In the genomic region with DNA sequence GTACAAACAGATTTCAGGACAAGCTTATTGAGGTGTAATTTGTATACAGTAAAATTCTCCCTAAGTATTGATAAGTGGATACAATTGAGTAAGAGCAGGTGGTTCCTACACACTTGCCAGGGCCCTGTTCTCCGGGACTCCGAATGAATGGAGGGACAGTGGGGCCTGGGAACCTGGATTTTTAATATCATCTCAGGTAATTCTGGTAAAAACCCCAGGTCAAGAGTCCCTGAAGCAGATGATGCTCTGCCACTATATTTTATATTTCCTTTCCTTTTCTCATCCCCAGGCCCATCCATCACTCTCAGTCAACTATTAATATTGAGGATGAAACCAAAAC, we compare ENCODE assay signal across 18 cellular contexts.
A peak's percentile ranks its signal among the peaks of the same experiment; 100 is the strongest.
DNase-seq lines count a peak whose midpoint lies in the region; ATAC-seq and TF ChIP-seq lines count a peak whose summit lies in the region.
"Had no signal": no experiment of that assay in that cellular context is flagged by ENCODE, and none has a peak within 500 bp of the region (broad histone marks: within the 10 kb centered on the region; RNA-seq: fewer than 3 reads in every experiment).

No MANE protein-coding gene starts in this region.

- peaks cover 67% of the 10 kb centered on the region for H3K36me3 Mint-ChIP-seq in activated naive CD4-positive, alpha-beta T cell treated with anti-CD3 and anti-CD28 coated beads, Interleukin-2, amount 10 ng/mL, durations not matched to agents 7 days and 5 days
- peaks cover 84% of the 10 kb centered on the region for H3K36me3 Mint-ChIP-seq in activated CD8-positive, alpha-beta T cell treated with anti-CD3 and anti-CD28 coated beads for 36 hours (ENCODE audit: low read depth)
- peaks cover 39% of the 10 kb centered on the region for H3K36me3 Mint-ChIP-seq in effector memory CD8-positive, alpha-beta T cell (ENCODE audit: insufficient read depth)

- ATAC-seq in activated CD8-positive, alpha-beta T cell treated with anti-CD3 and anti-CD28 coated beads for 36 hours, result no peak
- no peak for ATAC-seq in effector memory CD8-positive, alpha-beta T cell (replicated peaks)
- ATAC-seq in stimulated activated naive CD8-positive, alpha-beta T cell treated with anti-CD3 and anti-CD28 coated beads, Interleukin-15, amount 100 ng/mL, for 72 hours, result no peak
- no peak for ATAC-seq in GM21515 (IDR thresholded peaks at IDR 0.05; ENCODE audit: unreplicated experiment)
- ATAC-seq in GM18519 (IDR thresholded peaks at IDR 0.05; ENCODE audit: low FRiP score, unreplicated experiment), result no peak

- no peaks in the 10 kb centered on the region for H3K27me3 Mint-ChIP-seq in activated naive CD4-positive, alpha-beta T cell treated with anti-CD3 and anti-CD28 coated beads, Interleukin-2, amount 10 ng/mL, durations not matched to agents 7 days and 5 days
- H3K27me3 Mint-ChIP-seq in activated CD8-positive, alpha-beta T cell treated with anti-CD3 and anti-CD28 coated beads for 36 hours, result no peaks in the 10 kb centered on the region
- no peaks in the 10 kb centered on the region for H3K27me3 Mint-ChIP-seq in effector memory CD8-positive, alpha-beta T cell
- no peaks in the 10 kb centered on the region for H3K27me3 Mint-ChIP-seq in stimulated activated naive CD8-positive, alpha-beta T cell treated with anti-CD3 and anti-CD28 coated beads, Interleukin-15, amount 100 ng/mL, for 72 hours

- no peak for TF ChIP-seq CTCF in activated CD8-positive, alpha-beta T cell treated with anti-CD3 and anti-CD28 coated beads for 36 hours (IDR thresholded peaks at IDR 0.05)

- no peak for DNase-seq in activated naive CD4-positive, alpha-beta T cell treated with anti-CD3 and anti-CD28 coated beads, Interleukin-2, amount 10 ng/mL, durations not matched to agents 7 days and 5 days
- DNase-seq in activated naive CD4-positive, alpha-beta T cell treated with anti-CD3 and anti-CD28 coated beads, Interleukin-2, amount 50 U/mL, for 16 hours, result no peak
- no peak for DNase-seq in activated CD8-positive, alpha-beta T cell treated with anti-CD3 and anti-CD28 coated beads for 36 hours
- DNase-seq in effector memory CD8-positive, alpha-beta T cell, result no peak
- DNase-seq in stimulated activated naive CD8-positive, alpha-beta T cell treated with anti-CD3 and anti-CD28 coated beads, Interleukin-15, amount 100 ng/mL, for 72 hours, result no peak
- no peak for DNase-seq in DMS153 (lab: John Stamatoyannopoulos, UW)
- DNase-seq: HCEC 1CT; NCI-H2107; NCI-H510A treated with DMSO at 0.1 percent for 48 hours; NK-92 treated with Interleukin-12 subunit alpha and Interleukin-12 subunit beta, amount 100 ng/mL, for 24 hours; Peyer's patch; stimulated activated CD4-positive, alpha-beta T cell treated with anti-CD3 and anti-CD28 coated beads, Interleukin-1b, Interleukin-23, amount 100 ng/mL, for 48 hours; stimulated activated naive CD4-positive, alpha-beta T cell treated with Interleukin-2 at 50 U/mL for 16 hours; transverse colon had no signal

- H3K27ac Mint-ChIP-seq in activated naive CD4-positive, alpha-beta T cell treated with anti-CD3 and anti-CD28 coated beads, Interleukin-2, amount 10 ng/mL, durations not matched to agents 7 days and 5 days, result peak overlapping the region; percentile 87
- peak overlapping the region; percentile 99 for H3K27ac Mint-ChIP-seq in activated CD8-positive, alpha-beta T cell treated with anti-CD3 and anti-CD28 coated beads for 36 hours
- peak overlapping the region; percentile 99 to 100 for H3K27ac Mint-ChIP-seq in effector memory CD8-positive, alpha-beta T cell
- H3K27ac Mint-ChIP-seq in stimulated activated naive CD8-positive, alpha-beta T cell treated with anti-CD3 and anti-CD28 coated beads, Interleukin-15, amount 100 ng/mL, for 72 hours, result peak overlapping the region; percentile 35 to 59
- H3K27ac Mint-ChIP-seq: mesothelial cell of epicardium, neural progenitor cell had no signal

- H3K9me3 Mint-ChIP-seq in activated naive CD4-positive, alpha-beta T cell treated with anti-CD3 and anti-CD28 coated beads, Interleukin-2, amount 10 ng/mL, durations not matched to agents 7 days and 5 days, result peaks cover 4% of the 10 kb centered on the region
- H3K9me3 Mint-ChIP-seq in activated CD8-positive, alpha-beta T cell treated with anti-CD3 and anti-CD28 coated beads for 36 hours, result peaks cover 4% of the 10 kb centered on the region
- H3K9me3 Mint-ChIP-seq in effector memory CD8-positive, alpha-beta T cell, result no peaks in the 10 kb centered on the region
- H3K9me3 Mint-ChIP-seq in stimulated activated naive CD8-positive, alpha-beta T cell treated with anti-CD3 and anti-CD28 coated beads, Interleukin-15, amount 100 ng/mL, for 72 hours, result no peaks in the 10 kb centered on the region
- H3K9me3 Mint-ChIP-seq: mesothelial cell of epicardium had no signal

- intact Hi-C loops in activated CD8-positive, alpha-beta T cell treated with anti-CD3 and anti-CD28 coated beads for 36 hours (cut with micrococcal nuclease), result loop anchor here (2.0 kb wide), 1 partner anchor 36 kb away; no protein-coding TSS in a partner anchor

- peaks cover 87% of the 10 kb centered on the region for H3K4me1 Mint-ChIP-seq in activated naive CD4-positive, alpha-beta T cell treated with anti-CD3 and anti-CD28 coated beads, Interleukin-2, amount 10 ng/mL, durations not matched to agents 7 days and 5 days
- peaks cover 91% of the 10 kb centered on the region for H3K4me1 Mint-ChIP-seq in activated CD8-positive, alpha-beta T cell treated with anti-CD3 and anti-CD28 coated beads for 36 hours (ENCODE audit: low read depth)
- H3K4me1 Mint-ChIP-seq in effector memory CD8-positive, alpha-beta T cell (ENCODE audit: low read depth in 2 of 2), result peaks cover 79 to 91% of the 10 kb centered on the region in 2 donors
- H3K4me1 Mint-ChIP-seq in stimulated activated naive CD8-positive, alpha-beta T cell treated with anti-CD3 and anti-CD28 coated beads, Interleukin-15, amount 100 ng/mL, for 72 hours, result peaks cover 91% of the 10 kb centered on the region

- POLR2A ChIA-PET in activated CD8-positive, alpha-beta T cell treated with anti-CD3 and anti-CD28 coated beads for 36 hours (lab: Charles Lee), result interaction anchor here (0.7 to 3.1 kb wide), 7 partner anchors 8 to 106 kb away, joined by 3 to 11 read pairs (median 4); no protein-coding TSS in a partner anchor

- no peak overlapping the region for H3K4me3 Mint-ChIP-seq in activated naive CD4-positive, alpha-beta T cell treated with anti-CD3 and anti-CD28 coated beads, Interleukin-2, amount 10 ng/mL, durations not matched to agents 7 days and 5 days
- no peak overlapping the region for H3K4me3 Mint-ChIP-seq in activated CD8-positive, alpha-beta T cell treated with anti-CD3 and anti-CD28 coated beads for 36 hours
- H3K4me3 Mint-ChIP-seq in effector memory CD8-positive, alpha-beta T cell, result peak overlapping the region; percentile 5 to 96
- H3K4me3 Mint-ChIP-seq in stimulated activated naive CD8-positive, alpha-beta T cell treated with anti-CD3 and anti-CD28 coated beads, Interleukin-15, amount 100 ng/mL, for 72 hours, result peak overlapping the region in 1 of 2 donors; percentile 49
- H3K4me3 Mint-ChIP-seq: mesothelial cell of epicardium, neural progenitor cell had no signal

- CTCF ChIA-PET in activated naive CD4-positive, alpha-beta T cell treated with anti-CD3 and anti-CD28 coated beads, Interleukin-2, amount 10 ng/mL, durations not matched to agents 7 days and 5 days (lab: Charles Lee), result interaction anchor here (0.6 kb wide), 1 partner anchor 239 kb away, joined by 3 read pairs; no protein-coding TSS in a partner anchor
- CTCF ChIA-PET in activated CD8-positive, alpha-beta T cell treated with anti-CD3 and anti-CD28 coated beads for 36 hours (lab: Charles Lee), result interaction anchor here (1.0 to 1.9 kb wide), 6 partner anchors 8 to 60 kb away, joined by 3 to 5 read pairs (median 4); no protein-coding TSS in a partner anchor

Comparison
In these comparisons a context has a peak if more than half of its experiments do, and no peak if none do; other contexts are left out.
1. H3K27ac Mint-ChIP-seq: peak in every context shown above with its lines; median percentile 100 in effector memory CD8-positive, alpha-beta T cell; 99 in activated CD8-positive, alpha-beta T cell treated with anti-CD3 and anti-CD28 coated beads for 36 hours; 87 in activated naive CD4-positive, alpha-beta T cell treated with anti-CD3 and anti-CD28 coated beads, Interleukin-2, amount 10 ng/mL, durations not matched to agents 7 days and 5 days; 47 in stimulated activated naive CD8-positive, alpha-beta T cell treated with anti-CD3 and anti-CD28 coated beads, Interleukin-15, amount 100 ng/mL, for 72 hours.
2. H3K4me3 Mint-ChIP-seq: peak in effector memory CD8-positive, alpha-beta T cell (2 of 2); none in activated naive CD4-positive, alpha-beta T cell treated with anti-CD3 and anti-CD28 coated beads, Interleukin-2, amount 10 ng/mL, durations not matched to agents 7 days and 5 days (single experiment) and activated CD8-positive, alpha-beta T cell treated with anti-CD3 and anti-CD28 coated beads for 36 hours (single experiment).